ENCODE assay signal across 21 cellular contexts in the genomic region with DNA sequence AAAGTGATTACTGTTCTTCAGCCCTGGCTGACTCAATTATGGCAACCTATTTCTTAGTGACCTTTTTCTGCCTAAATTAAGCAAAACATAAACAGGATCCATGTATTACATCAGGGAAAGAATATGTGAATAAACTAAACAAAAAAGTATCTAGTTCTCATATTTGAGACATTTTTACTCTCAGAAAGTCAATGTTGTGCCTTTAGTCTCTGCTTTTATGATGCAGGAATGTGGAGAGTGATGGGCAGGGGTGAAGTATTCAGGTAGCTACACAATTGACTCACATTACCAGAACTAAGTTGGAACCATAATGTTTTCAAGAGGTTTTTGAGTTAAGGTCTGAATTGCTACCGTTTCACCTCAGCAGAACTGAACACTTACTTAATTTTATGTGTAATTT.
"Had no signal": no experiment of that assay in that cellular context is flagged by ENCODE, and none has a peak within 500 bp of the region (broad histone marks: within the 10 kb centered on the region; RNA-seq: fewer than 3 reads in every experiment).

No MANE protein-coding gene starts in this region.

- H3K4me1 ChIP-seq: left lung, psoas muscle, right lobe of liver, stomach, upper lobe of left lung had no signal

- H3K9me3 ChIP-seq: mucosa of descending colon, ovary, right lobe of liver, stomach, upper lobe of left lung had no signal

- H3K27me3 ChIP-seq: cardiac muscle cell, left lung, neural progenitor cell, ovary, right lobe of liver, stomach, upper lobe of left lung had no signal

- DNase-seq: activated CD4-positive, alpha-beta T cell treated with anti-CD3 and anti-CD28 coated beads for 1 hour; amniotic stem cell; effector memory CD8-positive, alpha-beta T cell; left lung; mammary epithelial cell; mucosa of descending colon; naive B cell; ovary; psoas muscle; right lobe of liver; small intestine; stimulated activated CD4-positive, alpha-beta T cell treated with anti-CD3 and anti-CD28 coated beads, Interleukin-4, amount 100 ng/mL, for 1 hour; stomach; T-helper 17 cell; upper lobe of left lung had no signal

- H3K9ac ChIP-seq: neural progenitor cell had no signal

- H3K27ac Mint-ChIP-seq: activated naive CD8-positive, alpha-beta T cell; activated T-helper 1 cell treated with anti-CD3 and anti-CD28 coated beads, Interleukin-12 subunit alpha, Interleukin-12 subunit beta, Interleukin-2, Interleukin-4 antibody, amounts not matched to agents 30 ng/mL and 10 ng/mL and 1 ng/mL, durations not matched to agents 14 hours and 24 hours and 36 hours; effector memory CD8-positive, alpha-beta T cell; naive B cell; neural progenitor cell; stimulated activated effector memory CD8-positive, alpha-beta T cell treated with anti-CD3 and anti-CD28 coated beads, Interleukin-12 subunit alpha, Interleukin-12 subunit beta, amount 100 ng/mL, for 72 hours; T-helper 17 cell had no signal

- ATAC-seq: effector memory CD8-positive, alpha-beta T cell; left lung; mucosa of descending colon; psoas muscle; right lobe of liver; stimulated activated effector memory CD8-positive, alpha-beta T cell treated with anti-CD3 and anti-CD28 coated beads, Interleukin-12 subunit alpha, Interleukin-12 subunit beta, amount 100 ng/mL, for 72 hours; T-helper 17 cell had no signal

- H3K27me3 Mint-ChIP-seq: activated naive CD8-positive, alpha-beta T cell; effector memory CD8-positive, alpha-beta T cell; naive B cell; T-helper 17 cell had no signal

- H3K4me1 Mint-ChIP-seq: naive B cell; stimulated activated effector memory CD8-positive, alpha-beta T cell treated with anti-CD3 and anti-CD28 coated beads, Interleukin-12 subunit alpha, Interleukin-12 subunit beta, amount 100 ng/mL, for 72 hours; T-helper 17 cell had no signal

- H2AFZ ChIP-seq: neural progenitor cell had no signal

- H3K27ac ChIP-seq: cardiac muscle cell, left lung, neural progenitor cell, ovary, psoas muscle, right lobe of liver, stomach, upper lobe of left lung, VCaP had no signal

- H3K4me3 Mint-ChIP-seq: activated naive CD8-positive, alpha-beta T cell; activated T-helper 1 cell treated with anti-CD3 and anti-CD28 coated beads, Interleukin-12 subunit alpha, Interleukin-12 subunit beta, Interleukin-2, Interleukin-4 antibody, amounts not matched to agents 30 ng/mL and 10 ng/mL and 1 ng/mL, durations not matched to agents 14 hours and 24 hours and 36 hours; effector memory CD8-positive, alpha-beta T cell; naive B cell; neural progenitor cell; stimulated activated effector memory CD8-positive, alpha-beta T cell treated with anti-CD3 and anti-CD28 coated beads, Interleukin-12 subunit alpha, Interleukin-12 subunit beta, amount 100 ng/mL, for 72 hours; T-helper 17 cell had no signal

- H3K36me3 Mint-ChIP-seq: activated naive CD8-positive, alpha-beta T cell; naive B cell; stimulated activated effector memory CD8-positive, alpha-beta T cell treated with anti-CD3 and anti-CD28 coated beads, Interleukin-12 subunit alpha, Interleukin-12 subunit beta, amount 100 ng/mL, for 72 hours had no signal

- H3K4me3 ChIP-seq: cardiac muscle cell, left lung, mucosa of descending colon, neural progenitor cell, ovary, psoas muscle, right lobe of liver, stomach, upper lobe of left lung had no signal

- H3K36me3 ChIP-seq: cardiac muscle cell, left lung, neural progenitor cell, ovary, right lobe of liver, stomach, upper lobe of left lung had no signal

- H3K4me2 ChIP-seq: neural progenitor cell had no signal
